Comparison of ENCODE assay signal across 14 cellular contexts in the genomic region with DNA sequence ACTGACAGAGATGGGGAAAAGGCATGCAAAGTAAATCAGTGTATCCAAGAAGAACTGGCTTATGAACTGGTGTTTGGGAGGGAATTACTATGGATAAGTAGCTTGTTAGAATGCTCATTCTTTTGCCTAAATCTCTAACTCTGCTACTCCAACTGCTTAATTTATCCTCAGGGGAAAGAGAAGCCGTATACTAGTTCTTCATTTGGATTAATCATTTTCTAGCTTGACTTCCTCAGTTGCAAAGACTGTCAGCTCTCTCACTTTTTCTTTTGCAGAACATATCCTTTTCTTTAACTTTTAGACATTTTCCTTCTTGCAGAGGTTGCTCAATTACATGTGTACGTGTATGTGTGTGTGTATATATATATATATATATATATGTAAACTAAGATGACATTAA. TPM values are rescaled to one million over a fixed set of nuclear protein-coding genes. Genes with fewer than 3 reads are reported as not detected.
A peak's percentile ranks its signal among the peaks of the same experiment; 100 is the strongest.
DNase-seq lines count a peak whose midpoint lies in the region; ATAC-seq lines count a peak whose summit lies in the region.
"Had no signal": no experiment of that assay in that cellular context is flagged by ENCODE, and none has a peak within 500 bp of the region (broad histone marks: within the 10 kb centered on the region; RNA-seq: fewer than 3 reads in every experiment).

No MANE protein-coding gene starts in this region.

- intact Hi-C loops in activated T-helper 2 cell treated with anti-CD3 and anti-CD28 coated beads, Interferon-gamma antibody, Interleukin-2, Interleukin-4, amounts not matched to agents 10 μg/mL and 5 μg/mL and 100 μg/mL, durations not matched to agents 14 hours and 24 hours and 36 hours (cut with micrococcal nuclease), result loop anchor here (2.0 kb wide), 1 partner anchor 15 kb away; no protein-coding TSS in a partner anchor

- CTCF ChIA-PET in activated CD8-positive, alpha-beta memory T cell treated with anti-CD3 and anti-CD28 coated beads, Interleukin-2, amount 10 ng/mL, durations not matched to agents 7 days and 5 days (lab: Charles Lee), result interaction anchor here (1.0 to 6.9 kb wide), 4 partner anchors 9 to 31 kb away, joined by 3 to 49 read pairs (median 18); no protein-coding TSS in a partner anchor

- peaks cover 43% of the 10 kb centered on the region for H3K36me3 Mint-ChIP-seq in activated CD8-positive, alpha-beta memory T cell treated with anti-CD3 and anti-CD28 coated beads, Interleukin-2, amount 10 ng/mL, durations not matched to agents 7 days and 5 days
- peaks cover 46% of the 10 kb centered on the region for H3K36me3 Mint-ChIP-seq in activated T-helper 2 cell treated with anti-CD3 and anti-CD28 coated beads, Interferon-gamma antibody, Interleukin-2, Interleukin-4, amounts not matched to agents 10 μg/mL and 5 μg/mL and 100 μg/mL, durations not matched to agents 14 hours and 24 hours and 36 hours (ENCODE audit: low read depth)

- peak overlapping the region; percentile 83 for H3K27ac Mint-ChIP-seq in activated CD8-positive, alpha-beta memory T cell treated with anti-CD3 and anti-CD28 coated beads, Interleukin-2, amount 10 ng/mL, durations not matched to agents 7 days and 5 days
- peak overlapping the region; percentile 67 for H3K27ac Mint-ChIP-seq in activated T-helper 2 cell treated with anti-CD3 and anti-CD28 coated beads, Interferon-gamma antibody, Interleukin-2, Interleukin-4, amounts not matched to agents 10 μg/mL and 5 μg/mL and 100 μg/mL, durations not matched to agents 14 hours and 24 hours and 36 hours

- ATAC-seq in activated CD8-positive, alpha-beta memory T cell treated with anti-CD3 and anti-CD28 coated beads, Interleukin-2, amount 10 ng/mL, durations not matched to agents 7 days and 5 days, result no peak
- ATAC-seq in HG02970 (IDR thresholded peaks at IDR 0.05; ENCODE audit: low FRiP score, unreplicated experiment), result peak; percentile 58
- ATAC-seq in GM21723 (IDR thresholded peaks at IDR 0.05; ENCODE audit: unreplicated experiment), result no peak
- ATAC-seq in HG03442 (IDR thresholded peaks at IDR 0.05; ENCODE audit: unreplicated experiment), result no peak

- no peaks in the 10 kb centered on the region for H3K27me3 Mint-ChIP-seq in activated CD8-positive, alpha-beta memory T cell treated with anti-CD3 and anti-CD28 coated beads, Interleukin-2, amount 10 ng/mL, durations not matched to agents 7 days and 5 days
- H3K27me3 Mint-ChIP-seq in activated T-helper 2 cell treated with anti-CD3 and anti-CD28 coated beads, Interferon-gamma antibody, Interleukin-2, Interleukin-4, amounts not matched to agents 10 μg/mL and 5 μg/mL and 100 μg/mL, durations not matched to agents 14 hours and 24 hours and 36 hours (ENCODE audit: low read depth), result no peaks in the 10 kb centered on the region

- H3K4me1 Mint-ChIP-seq in activated CD8-positive, alpha-beta memory T cell treated with anti-CD3 and anti-CD28 coated beads, Interleukin-2, amount 10 ng/mL, durations not matched to agents 7 days and 5 days, result peaks cover 88% of the 10 kb centered on the region
- H3K4me1 Mint-ChIP-seq in activated T-helper 2 cell treated with anti-CD3 and anti-CD28 coated beads, Interferon-gamma antibody, Interleukin-2, Interleukin-4, amounts not matched to agents 10 μg/mL and 5 μg/mL and 100 μg/mL, durations not matched to agents 14 hours and 24 hours and 36 hours (ENCODE audit: low read depth), result peaks cover 81% of the 10 kb centered on the region

- no peak for DNase-seq in activated CD8-positive, alpha-beta memory T cell treated with anti-CD3 and anti-CD28 coated beads, Interleukin-2, amount 10 ng/mL, durations not matched to agents 7 days and 5 days
- no peak for DNase-seq in activated CD8-positive, alpha-beta memory T cell treated with anti-CD3 and anti-CD28 coated beads for 24 hours
- DNase-seq in activated T-helper 2 cell treated with anti-CD3 and anti-CD28 coated beads, Interferon-gamma antibody, Interleukin-2, Interleukin-4, amounts not matched to agents 10 μg/mL and 5 μg/mL and 100 μg/mL, durations not matched to agents 14 hours and 24 hours and 36 hours (ENCODE audit: low spot score), result no peak
- DNase-seq in renal cortical epithelial cell (ENCODE audit: low read depth), result peak; percentile 69
- DNase-seq in NCI-H2171 (lab: John Stamatoyannopoulos, UW), result no peak
- DNase-seq: cortex of kidney, DMS53, Kasumi-1, NCI-H1694 treated with DMSO at 0.1 percent for 48 hours, NCI-H526, T-helper 9 cell had no signal

- H3K9me3 Mint-ChIP-seq in activated CD8-positive, alpha-beta memory T cell treated with anti-CD3 and anti-CD28 coated beads, Interleukin-2, amount 10 ng/mL, durations not matched to agents 7 days and 5 days (ENCODE audit: low read depth), result no peaks in the 10 kb centered on the region
- peaks cover 5% of the 10 kb centered on the region for H3K9me3 Mint-ChIP-seq in activated T-helper 2 cell treated with anti-CD3 and anti-CD28 coated beads, Interferon-gamma antibody, Interleukin-2, Interleukin-4, amounts not matched to agents 10 μg/mL and 5 μg/mL and 100 μg/mL, durations not matched to agents 14 hours and 24 hours and 36 hours

- peak overlapping the region; percentile 54 for H3K4me3 Mint-ChIP-seq in activated CD8-positive, alpha-beta memory T cell treated with anti-CD3 and anti-CD28 coated beads, Interleukin-2, amount 10 ng/mL, durations not matched to agents 7 days and 5 days
- H3K4me3 Mint-ChIP-seq in activated T-helper 2 cell treated with anti-CD3 and anti-CD28 coated beads, Interferon-gamma antibody, Interleukin-2, Interleukin-4, amounts not matched to agents 10 μg/mL and 5 μg/mL and 100 μg/mL, durations not matched to agents 14 hours and 24 hours and 36 hours (ENCODE audit: low read depth), result peak overlapping the region; percentile 37

RNA-seq across cellular contexts. Expression of gene GPRIN3, which starts 21.9 kb away (rescaled TPM):
- total RNA-seq in activated CD8-positive, alpha-beta memory T cell treated with anti-CD3 and anti-CD28 coated beads, Interleukin-2, amount 10 ng/mL, durations not matched to agents 7 days and 5 days, result 10 to 100 TPM; 66.9 to 67.5 TPM
- total RNA-seq in activated T-helper 2 cell treated with anti-CD3 and anti-CD28 coated beads, Interferon-gamma antibody, Interleukin-2, Interleukin-4, amounts not matched to agents 10 μg/mL and 5 μg/mL and 100 μg/mL, durations not matched to agents 14 hours and 24 hours and 36 hours, result 10.7 and 11.6 TPM in 2 replicates
- total RNA-seq in renal cortical epithelial cell, result 0.87 and 3.5 TPM in 2 replicates
